10 cellular contexts compared by ENCODE assay signal in the genomic region with DNA sequence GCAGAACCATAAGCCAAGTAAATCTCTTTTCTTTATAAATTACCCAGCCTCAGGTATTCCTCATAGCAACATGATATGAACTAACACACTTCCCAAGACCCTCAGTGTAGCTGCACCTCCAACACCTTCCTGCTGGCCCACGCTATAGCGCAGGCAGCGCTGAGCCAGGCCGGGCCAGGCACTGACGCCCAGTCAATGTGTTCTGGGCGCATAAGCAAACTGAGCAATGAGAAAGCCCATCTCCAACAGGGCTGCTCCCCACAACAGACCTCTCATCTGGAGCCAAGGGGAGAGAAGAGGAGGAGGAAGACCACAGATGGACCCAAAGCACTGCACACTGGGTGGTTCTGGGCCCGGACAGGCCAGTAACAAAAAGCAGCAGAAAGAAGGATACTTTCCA. TPM values are rescaled to one million over a fixed set of nuclear protein-coding genes. Genes with fewer than 3 reads are reported as not detected.
DNase-seq lines count a peak whose midpoint lies in the region; ATAC-seq and TF ChIP-seq lines count a peak whose summit lies in the region.
"Had no signal": no experiment of that assay in that cellular context is flagged by ENCODE, and none has a peak within 500 bp of the region (broad histone marks: within the 10 kb centered on the region; RNA-seq: fewer than 3 reads in every experiment).

No MANE protein-coding gene starts in this region.

- DNase-seq in activated naive CD4-positive, alpha-beta T cell treated with anti-CD3 and anti-CD28 coated beads, Interleukin-2, amount 10 ng/mL, durations not matched to agents 7 days and 5 days: no peak
- no peak for DNase-seq in activated naive CD4-positive, alpha-beta T cell (lab: John Stamatoyannopoulos, UW)
- DNase-seq in naive B cell (no peak), tibial artery (no peak), dermis blood vessel endothelial cell (no peak), GDM1 (lab: John Stamatoyannopoulos, UW) (no peak), MM.1S (no peak)
- DNase-seq: NCI-H1048, T1000 had no signal

- peaks cover 48% of the 10 kb centered on the region for H3K79me2 ChIP-seq in MM.1S (ENCODE audit: low read length)

- H3K27ac ChIP-seq in tibial artery (peak overlapping the region; percentile 65 to 68), MM.1S (ENCODE audit: low read length) (no peak overlapping the region)

- no peak overlapping the region for H3K4me2 ChIP-seq in MM.1S (ENCODE audit: low read depth, low read length)

- TF ChIP-seq CTCF in brain (conservative IDR thresholded peaks at IDR 0.05) (no peak), tibial artery (IDR thresholded peaks at IDR 0.05) (no peak), MM.1S (IDR thresholded peaks at IDR 0.05; ENCODE audit: low read length) (no peak)

- intact Hi-C loops in tibial artery (cut with DNase I; ENCODE audit: low total_unique reads): no loop called here

- no peak overlapping the region for H3K9ac ChIP-seq in MM.1S (ENCODE audit: low read length)

- CTCF ChIA-PET in activated naive CD4-positive, alpha-beta T cell treated with anti-CD3 and anti-CD28 coated beads, Interleukin-2, amount 10 ng/mL, durations not matched to agents 7 days and 5 days (lab: Charles Lee): interaction anchor here (3.2 to 7.8 kb wide), 2 partner anchors 15 to 38 kb away, joined by 25 to 60 read pairs; no protein-coding TSS in a partner anchor

- H3K4me1 ChIP-seq in tibial artery (peaks cover 3 to 63% (median 57%) of the 10 kb centered on the region in 4 donors), MM.1S (ENCODE audit: low read length) (peaks cover 19% of the 10 kb centered on the region)

- H4K20me1 ChIP-seq in MM.1S (ENCODE audit: insufficient read depth, low read length): no peaks in the 10 kb centered on the region

- no peaks in the 10 kb centered on the region for H3F3A ChIP-seq in MM.1S (ENCODE audit: insufficient read depth, low read length)

- H2AFZ ChIP-seq in MM.1S (ENCODE audit: low read length): no peak overlapping the region

- no peaks in the 10 kb centered on the region for H3K9me2 ChIP-seq in MM.1S (replicated peaks; ENCODE audit: insufficient read depth, low read length)

- H3K27ac Mint-ChIP-seq in activated naive CD4-positive, alpha-beta T cell treated with anti-CD3 and anti-CD28 coated beads, Interleukin-2, amount 10 ng/mL, durations not matched to agents 7 days and 5 days: peak overlapping the region; percentile 95
- H3K27ac Mint-ChIP-seq in brain: peak overlapping the region; percentile 31 to 98 (median 60)
- H3K27ac Mint-ChIP-seq in naive B cell: peak overlapping the region; percentile 82 to 99 (median 96)

- no peaks in the 10 kb centered on the region for H3K9me3 Mint-ChIP-seq in activated naive CD4-positive, alpha-beta T cell treated with anti-CD3 and anti-CD28 coated beads, Interleukin-2, amount 10 ng/mL, durations not matched to agents 7 days and 5 days
- H3K9me3 Mint-ChIP-seq in brain (no peaks in the 10 kb centered on the region), naive B cell (no peaks in the 10 kb centered on the region)

- H3K4me3 ChIP-seq in tibial artery (no peak overlapping the region), MM.1S (ENCODE audit: low read length) (no peak overlapping the region)

- H3K36me3 ChIP-seq in tibial artery: peaks cover 0 to 17% (median 0%) of the 10 kb centered on the region in 3 donors
- H3K36me3 ChIP-seq in MM.1S (replicated peaks; ENCODE audit: insufficient read depth, low read length): no peaks in the 10 kb centered on the region

- H3K36me3 Mint-ChIP-seq in activated naive CD4-positive, alpha-beta T cell treated with anti-CD3 and anti-CD28 coated beads, Interleukin-2, amount 10 ng/mL, durations not matched to agents 7 days and 5 days: peaks cover 74% of the 10 kb centered on the region
- H3K36me3 Mint-ChIP-seq in brain (peaks cover 46% of the 10 kb centered on the region), naive B cell (peaks cover 11 to 38% of the 10 kb centered on the region in 2 donors)

- ATAC-seq in naive B cell (ENCODE audit: low read depth in 2 of 2): no peak

- H3K4me1 Mint-ChIP-seq in activated naive CD4-positive, alpha-beta T cell treated with anti-CD3 and anti-CD28 coated beads, Interleukin-2, amount 10 ng/mL, durations not matched to agents 7 days and 5 days: peaks cover 99% of the 10 kb centered on the region
- peaks cover 99% of the 10 kb centered on the region for H3K4me1 Mint-ChIP-seq in brain
- H3K4me1 Mint-ChIP-seq in naive B cell: peaks cover 88 to 96% (median 93%) of the 10 kb centered on the region in 3 donors

- H3K27me3 Mint-ChIP-seq in activated naive CD4-positive, alpha-beta T cell treated with anti-CD3 and anti-CD28 coated beads, Interleukin-2, amount 10 ng/mL, durations not matched to agents 7 days and 5 days: no peaks in the 10 kb centered on the region
- H3K27me3 Mint-ChIP-seq in brain (no peaks in the 10 kb centered on the region), naive B cell (no peaks in the 10 kb centered on the region)

- no peak overlapping the region for H3K4me3 Mint-ChIP-seq in activated naive CD4-positive, alpha-beta T cell treated with anti-CD3 and anti-CD28 coated beads, Interleukin-2, amount 10 ng/mL, durations not matched to agents 7 days and 5 days
- H3K4me3 Mint-ChIP-seq in brain: peak overlapping the region in 1 of 5 experiments; percentile 45
- H3K4me3 Mint-ChIP-seq in naive B cell: peak overlapping the region in 6 of 8 donors; percentile 40 to 88 (median 74)

- H3K9me3 ChIP-seq in tibial artery (no peaks in the 10 kb centered on the region), MM.1S (replicated peaks; ENCODE audit: insufficient read depth, low read length) (no peaks in the 10 kb centered on the region)

- H3K27me3 ChIP-seq in tibial artery (no peaks in the 10 kb centered on the region), MM.1S (replicated peaks; ENCODE audit: insufficient read depth, low read length) (no peaks in the 10 kb centered on the region)

RNA-seq across cellular contexts. Expression of gene FAM53B, which starts 40.8 kb away (rescaled TPM):
- polyA plus RNA-seq in brain (ENCODE audit: insufficient read depth, low read depth, low replicate concordance) (25.9 TPM), naive B cell (ENCODE audit: low read depth in 6 of 6) (100 to 1,000 TPM in 1 of 6 donors, 10 to 100 TPM in 5; 19.6 to 141 (median 31.5) TPM)
- total RNA-seq in dermis blood vessel endothelial cell: 30.5 and 36.5 TPM in 2 replicates
